Comparison of ENCODE assay signal across 1 cellular context in genomic region chr12:6938353-6939186, GRCh38.
TF ChIP-seq lines count a peak whose summit lies in the region.

No MANE protein-coding gene starts in this region.

TF ChIP-seq in GM12878, 131 proteins besides CTCF, POLR2A, EP300 and RAD21:
- 0 out of 2 replicates have a peak, but pooled peaks have one; percentile 47 for TF ChIP-seq POLR2AphosphoS2 (IDR thresholded peaks at IDR 0.05; ENCODE audit: low read depth, low read length)
- no peak for TF ChIP-seq SUZ12 (IDR thresholded peaks at IDR 0.05; ENCODE audit: unreplicated experiment)
- TF ChIP-seq HDGF (IDR thresholded peaks at IDR 0.05), result no peak
- TF ChIP-seq ZNF274 (IDR thresholded peaks at IDR 0.05; ENCODE audit: insufficient read depth, insufficient read length), result no peak
- TF ChIP-seq NR2F1 (conservative IDR thresholded peaks at IDR 0.05), result no peak
- TF ChIP-seq ZNF207 (IDR thresholded peaks at IDR 0.05; ENCODE audit: borderline replicate concordance), result no peak
- no peak for TF ChIP-seq MTA2 (IDR thresholded peaks at IDR 0.05; ENCODE audit: low read depth)
- TF ChIP-seq NRF1 (conservative IDR thresholded peaks at IDR 0.05; ENCODE audit: low read depth, low read length), result no peak
- no peak for TF ChIP-seq CBFB (IDR thresholded peaks at IDR 0.05; ENCODE audit: low read depth)
- no peak for TF ChIP-seq USF2 (IDR thresholded peaks at IDR 0.05; ENCODE audit: borderline replicate concordance, low read depth, low read length)
- no peak for TF ChIP-seq MYC (IDR thresholded peaks at IDR 0.05; ENCODE audit: insufficient read depth, insufficient read length, insufficient replicate concordance, low read length, severe bottlenecking)
- TF ChIP-seq USF1 (IDR thresholded peaks at IDR 0.05; ENCODE audit: borderline replicate concordance, extremely low read length, insufficient read depth, low read depth, low read length), result no peak
- TF ChIP-seq RELB (IDR thresholded peaks at IDR 0.05; ENCODE audit: low read depth), result 0 out of 2 replicates have a peak, but pooled peaks have one; percentile 7
- no peak for TF ChIP-seq STAT1 (conservative IDR thresholded peaks at IDR 0.05)
- TF ChIP-seq JUNB (IDR thresholded peaks at IDR 0.05), result no peak
- TF ChIP-seq CEBPB (IDR thresholded peaks at IDR 0.05; ENCODE audit: borderline replicate concordance in 1 of 2, low read depth in 2 of 2, low read length in 2 of 2), result no peak
- TF ChIP-seq NFYA (IDR thresholded peaks at IDR 0.05; ENCODE audit: borderline replicate concordance, low read depth, low read length), result no peak
- no peak for TF ChIP-seq TARDBP (IDR thresholded peaks at IDR 0.05; ENCODE audit: borderline replicate concordance)
- TF ChIP-seq E2F4 (IDR thresholded peaks at IDR 0.05; ENCODE audit: low read depth, low read length), result no peak
- no peak for TF ChIP-seq IRF3 (IDR thresholded peaks at IDR 0.05)
- 0 out of 2 replicates have a peak, but pooled peaks have one; percentile 13 for TF ChIP-seq CHD2 (IDR thresholded peaks at IDR 0.05; ENCODE audit: borderline replicate concordance, low read depth, low read length)
